Comparison of ENCODE assay signal across 29 cellular contexts in the genomic region with DNA sequence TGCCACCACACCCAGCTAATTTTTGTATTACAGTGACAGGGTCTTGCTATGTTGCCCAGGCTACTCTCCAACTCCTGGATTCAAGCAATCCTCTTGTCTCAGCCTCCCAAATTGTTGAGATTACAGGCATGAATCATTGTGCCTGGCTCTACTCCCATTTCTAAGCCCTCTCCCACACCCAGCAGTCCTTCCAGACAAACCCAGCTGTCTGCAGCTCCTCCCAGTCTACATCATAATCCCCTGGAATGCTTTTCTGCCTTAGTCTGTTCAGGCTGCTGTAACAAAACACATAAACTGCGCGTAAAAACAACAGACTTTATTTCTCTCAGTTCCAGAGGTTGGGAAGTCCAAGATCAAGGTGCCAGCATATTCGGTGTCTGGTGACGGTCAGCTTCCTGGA.
A peak's percentile ranks its signal among the peaks of the same experiment; 100 is the strongest.
DNase-seq lines count a peak whose midpoint lies in the region; ATAC-seq, FAIRE-seq and TF ChIP-seq lines count a peak whose summit lies in the region.
"Had no signal": no experiment of that assay in that cellular context is flagged by ENCODE, and none has a peak within 500 bp of the region (broad histone marks: within the 10 kb centered on the region; RNA-seq: fewer than 3 reads in every experiment).

No MANE protein-coding gene starts in this region.

- no peak overlapping the region for H3K4me3 Mint-ChIP-seq in osteocyte (ENCODE audit: unreplicated experiment)
- H3K4me3 Mint-ChIP-seq: activated CD4-positive, alpha-beta memory T cell treated with anti-CD3 and anti-CD28 coated beads for 36 hours; activated naive CD4-positive, alpha-beta T cell treated with anti-CD3 and anti-CD28 coated beads for 36 hours; endodermal cell; naive thymus-derived CD8-positive, alpha-beta T cell had no signal

- H3K36me3 Mint-ChIP-seq in osteocyte (ENCODE audit: unreplicated experiment), result no peaks in the 10 kb centered on the region
- H3K36me3 Mint-ChIP-seq: activated CD4-positive, alpha-beta memory T cell treated with anti-CD3 and anti-CD28 coated beads for 36 hours; naive thymus-derived CD8-positive, alpha-beta T cell; WTC11 had no signal

- H3K9me3 Mint-ChIP-seq in osteocyte (ENCODE audit: unreplicated experiment), result peaks cover 11% of the 10 kb centered on the region
- H3K9me3 Mint-ChIP-seq: activated naive CD4-positive, alpha-beta T cell treated with anti-CD3 and anti-CD28 coated beads for 36 hours had no signal

- H3K4me1 ChIP-seq in adipocyte (ENCODE audit: control insufficient read depth, insufficient read depth, low read length), result peaks cover 5% of the 10 kb centered on the region
- H3K4me1 ChIP-seq: BLaER1 had no signal

- peaks cover 12% of the 10 kb centered on the region for H3K9me3 ChIP-seq in adipocyte (ENCODE audit: control insufficient read depth, low read length)
- H3K9me3 ChIP-seq: BLaER1 had no signal

- no peak for TF ChIP-seq CTCF in osteocyte (IDR thresholded peaks at IDR 0.05)

- no peak for FAIRE-seq in HTR-8/SVneo (lab: Jason Lieb, UNC)
- FAIRE-seq: A204.1, kidney had no signal

- peak; percentile 26 for DNase-seq in Caki2 (ENCODE audit: low read depth)
- DNase-seq in HTR-8/SVneo (ENCODE audit: insufficient read length, low spot score), result peak; percentile 12
- peak; percentile 1 for DNase-seq in adipocyte (ENCODE audit: low read depth)
- peak; percentile 74 for DNase-seq in islet precursor cell
- DNase-seq in occipital lobe (lab: John Stamatoyannopoulos, UW), result no peak
- DNase-seq in stimulated activated CD8-positive, alpha-beta memory T cell treated with anti-CD3 and anti-CD28 coated beads, Interleukin-4, amount 100 ng/mL, for 48 hours, result no peak
- DNase-seq in osteocyte (ENCODE audit: extremely low spot score, unreplicated experiment), result no peak
- DNase-seq: activated CD4-positive, alpha-beta memory T cell treated with anti-CD3 and anti-CD28 coated beads for 36 hours; activated naive CD4-positive, alpha-beta T cell treated with anti-CD3 and anti-CD28 coated beads for 36 hours; activated T-cell treated with anti-CD3 and anti-CD28 coated beads, Interleukin-2, amount 50 U/mL, for 1 hour; aorta; DMS 273 treated with DMSO at 0.1 percent for 48 hours; endodermal cell; KG1; kidney; naive thymus-derived CD8-positive, alpha-beta T cell; NCI-H1092; NCI-H2081 treated with DMSO at 0.1 percent for 48 hours; NCI-H526 treated with DMSO at 0.1 percent for 48 hours; OCI-M1; posterior cingulate gyrus; SIG-M5; stimulated activated CD4-positive, alpha-beta T cell treated with anti-CD3 and anti-CD28 coated beads, Interleukin-2, amount 100 ng/mL, for 48 hours had no signal

- peaks cover 8% of the 10 kb centered on the region for H3K27me3 ChIP-seq in adipocyte (replicated peaks; ENCODE audit: control insufficient read depth, insufficient read depth, low read length)
- H3K27me3 ChIP-seq: BLaER1, hepatocyte had no signal

- in situ Hi-C loops in Caki2 (cut with HindIII; ENCODE audit: low pct_unique_long_range_greater_than_20kb, low sequenced_read_pairs), result no loop called here

- ATAC-seq in GM19328 (IDR thresholded peaks at IDR 0.05; ENCODE audit: unreplicated experiment), result no peak
- ATAC-seq: naive thymus-derived CD8-positive, alpha-beta T cell; WTC11 had no signal

- H3K27ac Mint-ChIP-seq in osteocyte (ENCODE audit: unreplicated experiment), result no peak overlapping the region
- H3K27ac Mint-ChIP-seq: activated CD4-positive, alpha-beta memory T cell treated with anti-CD3 and anti-CD28 coated beads for 36 hours; activated naive CD4-positive, alpha-beta T cell treated with anti-CD3 and anti-CD28 coated beads for 36 hours; endodermal cell; WTC11 had no signal

- H3K4me3 ChIP-seq in adipocyte (ENCODE audit: low read length), result no peak overlapping the region
- H3K4me3 ChIP-seq: BLaER1, hepatocyte, skin epidermis had no signal

- H3K27me3 Mint-ChIP-seq in osteocyte (ENCODE audit: unreplicated experiment), result no peaks in the 10 kb centered on the region

- H3K9ac ChIP-seq in adipocyte (ENCODE audit: low read length), result no peak overlapping the region
- H3K9ac ChIP-seq: BLaER1 had no signal

- no peaks in the 10 kb centered on the region for H3K36me3 ChIP-seq in adipocyte (ENCODE audit: control insufficient read depth, insufficient read depth, low read length, severe bottlenecking)
- H3K36me3 ChIP-seq: BLaER1 had no signal

- H3K4me1 Mint-ChIP-seq in osteocyte (ENCODE audit: unreplicated experiment), result no peaks in the 10 kb centered on the region

Comparison
In these comparisons a context has a peak if more than half of its experiments do, and no peak if none do; other contexts are left out.
1. DNase-seq: peak in Caki2 (single experiment), HTR-8/SVneo (single experiment), adipocyte (single experiment) and islet precursor cell (single experiment); none in occipital lobe (single experiment), stimulated activated CD8-positive, alpha-beta memory T cell treated with anti-CD3 and anti-CD28 coated beads, Interleukin-4, amount 100 ng/mL, for 48 hours (single experiment) and osteocyte (single experiment).